In genomic region chr11:71498091-71498490, GRCh38 we compare ENCODE assay signal across 19 cellular contexts. TPM values are rescaled to one million over a fixed set of nuclear protein-coding genes. Genes with fewer than 3 reads are reported as not detected.
DNase-seq lines count a peak whose midpoint lies in the region; ATAC-seq and TF ChIP-seq lines count a peak whose summit lies in the region.
"Had no signal": no experiment of that assay in that cellular context is flagged by ENCODE, and none has a peak within 500 bp of the region (broad histone marks: within the 10 kb centered on the region; RNA-seq: fewer than 3 reads in every experiment).

No MANE protein-coding gene starts in this region.

- H3K4me1 ChIP-seq in right cardiac atrium (ENCODE audit: control insufficient read depth, insufficient read depth, low read length) = no peaks in the 10 kb centered on the region

- no peak overlapping the region for H3K4me3 Mint-ChIP-seq in chondrocyte (ENCODE audit: unreplicated experiment)

- no peak for TF ChIP-seq CTCF in chondrocyte (IDR thresholded peaks at IDR 0.05)

- H3K36me3 Mint-ChIP-seq in chondrocyte (ENCODE audit: low read depth) = peaks cover 49% of the 10 kb centered on the region

- WGBS in right cardiac atrium = 98% methylated on average over 19 of the region's 19 CpGs

- no peaks in the 10 kb centered on the region for H3K27me3 ChIP-seq in right cardiac atrium (ENCODE audit: control insufficient read depth, insufficient read depth)

- no peak overlapping the region for H3K4me3 ChIP-seq in right cardiac atrium (ENCODE audit: low read length)

- H3K4me1 Mint-ChIP-seq in chondrocyte (ENCODE audit: low read depth) = peaks cover 6% of the 10 kb centered on the region

- no peaks in the 10 kb centered on the region for H3K9me3 ChIP-seq in right cardiac atrium (ENCODE audit: control insufficient read depth, low read length)

- H3K27ac Mint-ChIP-seq in chondrocyte (ENCODE audit: unreplicated experiment) = no peak overlapping the region

- H3K27me3 Mint-ChIP-seq in chondrocyte (ENCODE audit: low read depth) = no peaks in the 10 kb centered on the region

- ATAC-seq in left ventricle myocardium superior = no peak
- ATAC-seq in right cardiac atrium = no peak
- ATAC-seq in left colon = no peak
- no peak for ATAC-seq in GM21737 (IDR thresholded peaks at IDR 0.05; ENCODE audit: unreplicated experiment)
- ATAC-seq in HG02798 (IDR thresholded peaks at IDR 0.05; ENCODE audit: poor library complexity, unreplicated experiment) = no peak

- no peak overlapping the region for H3K27ac ChIP-seq in right cardiac atrium (ENCODE audit: low read length)
- H3K27ac ChIP-seq: KMS-11 had no signal

- intact Hi-C loops in left ventricle myocardium superior (cut with micrococcal nuclease) (no loop called here), right cardiac atrium (cut with DNase I) (no loop called here), posterior vena cava (cut with DNase I) (no loop called here), left colon (cut with DNase I, micrococcal nuclease) (no loop called here)

- H3K9me3 Mint-ChIP-seq in chondrocyte (ENCODE audit: low read depth) = peaks cover 3% of the 10 kb centered on the region
- H3K9me3 Mint-ChIP-seq: CD14-positive monocyte had no signal

- DNase-seq in left ventricle myocardium superior (peak; percentile 7), right cardiac atrium (no peak), chondrocyte (ENCODE audit: low spot score) (peak; percentile 68), posterior vena cava (ENCODE audit: low spot score) (peak; percentile 55), left colon (no peak)
- DNase-seq: ACHN, DMS79, NCI-H1417, NCI-H187, NCI-H2227 treated with DMSO at 0.1 percent for 48 hours, NCI-H510A treated with DMSO at 0.1 percent for 48 hours, NCI-H774 had no signal

RNA-seq across cellular contexts. Expression of gene KRTAP5-7, which starts 29.0 kb away (rescaled TPM):
- not detected for total RNA-seq in left ventricle myocardium superior
- total RNA-seq in right cardiac atrium = not detected
- polyA plus RNA-seq in right cardiac atrium = not detected
- total RNA-seq in chondrocyte = not detected in 3 replicates
- total RNA-seq in posterior vena cava = under 1 TPM in 1 of 2 donors, not detected in 1; 0.24 TPM
- total RNA-seq in left colon = under 1 TPM; 0.61 to 0.73 TPM
- total RNA-seq: H4, M059J, OCI-LY7 had no signal
- polyA plus RNA-seq: CD14-positive monocyte had no signal

RNA-seq across cellular contexts. Expression of gene KRTAP5-8, which starts 39.7 kb away (rescaled TPM):
- total RNA-seq in left ventricle myocardium superior (not detected), right cardiac atrium (not detected), chondrocyte (not detected in 3 replicates), posterior vena cava (not detected), left colon (under 1 TPM; 0.22 to 0.58 TPM)
- polyA plus RNA-seq in right cardiac atrium = not detected
- total RNA-seq: H4, M059J, OCI-LY7 had no signal
- polyA plus RNA-seq: CD14-positive monocyte had no signal

RNA-seq across cellular contexts. Expression of gene NADSYN1, which starts 45.1 kb away (rescaled TPM):
- total RNA-seq in left ventricle myocardium superior = 20.5 TPM
- total RNA-seq in right cardiac atrium = 10 to 100 TPM; 23.0 to 28.2 (median 26.4) TPM
- polyA plus RNA-seq in right cardiac atrium = 21.5 TPM
- 38.8 to 47.5 TPM (median 41.4 TPM) in 3 replicates for total RNA-seq in chondrocyte
- 10 to 100 TPM; 38.7 to 48.1 TPM for total RNA-seq in posterior vena cava
- 100 to 1,000 TPM; 140 to 165 TPM for total RNA-seq in left colon

RNA-seq across cellular contexts. Expression of gene DHCR7, which starts 49.9 kb away (rescaled TPM):
- 41.3 TPM for total RNA-seq in left ventricle myocardium superior
- 10 to 100 TPM; 52.7 to 73.5 (median 60.9) TPM for total RNA-seq in right cardiac atrium
- polyA plus RNA-seq in right cardiac atrium = 28.7 TPM
- 44.4 to 58.7 TPM (median 57.5 TPM) in 3 replicates for total RNA-seq in chondrocyte
- total RNA-seq in posterior vena cava = 10 to 100 TPM; 14.9 to 15.5 TPM
- 100 to 1,000 TPM in 1 of 2 donors, 10 to 100 TPM in 1; 56.5 to 126 TPM for total RNA-seq in left colon

RNA-seq across cellular contexts. Expression of gene KRTAP5-9, which starts 50.1 kb away (rescaled TPM):
- total RNA-seq in left ventricle myocardium superior (not detected), right cardiac atrium (not detected), chondrocyte (0.20 to 0.36 TPM in 2 of 3 replicates, not detected in the other), posterior vena cava (under 1 TPM; 0.19 to 0.37 TPM), left colon (1 to 10 TPM in 1 of 2 donors, under 1 TPM in 1; 0.61 to 1.2 TPM)
- polyA plus RNA-seq in right cardiac atrium = not detected
- total RNA-seq: H4, M059J, OCI-LY7 had no signal
- polyA plus RNA-seq: CD14-positive monocyte had no signal

Comparison
In these comparisons a context has a peak if more than half of its experiments do, and no peak if none do; other contexts are left out.
1. DNase-seq: peak in left ventricle myocardium superior (single experiment), chondrocyte (single experiment) and posterior vena cava (single experiment); none in right cardiac atrium (0 of 3) and left colon (0 of 2).